In the genomic region with DNA sequence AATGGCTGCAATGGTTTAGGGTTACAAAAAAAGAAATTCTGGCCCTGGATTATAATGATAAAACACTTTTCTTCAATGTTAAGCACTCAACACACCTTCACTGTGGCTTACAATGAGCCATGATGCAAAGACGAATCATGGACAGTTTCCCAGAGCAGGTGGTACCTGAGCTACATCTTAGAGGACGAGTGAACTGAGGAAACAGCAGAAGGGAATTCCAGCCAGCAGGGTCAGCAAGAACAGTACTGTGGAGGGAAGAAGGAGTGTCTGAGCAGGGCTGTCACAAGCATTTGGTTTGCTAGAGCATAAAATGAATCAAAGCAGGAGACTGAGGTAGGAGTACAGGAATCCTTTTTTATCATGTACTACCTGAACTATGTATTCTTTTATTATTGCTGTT, we compare ENCODE assay signal across 21 cellular contexts.
"Had no signal": no experiment of that assay in that cellular context is flagged by ENCODE, and none has a peak within 500 bp of the region (broad histone marks: within the 10 kb centered on the region; RNA-seq: fewer than 3 reads in every experiment).

No MANE protein-coding gene starts in this region.

- H2AFZ ChIP-seq: PC-9 had no signal

- H3K4me2 ChIP-seq: PC-9 had no signal

- ATAC-seq: activated T-helper 17 cell treated with anti-CD3 and anti-CD28 coated beads, Interleukin-2, amount 50 U/mL, for 72 hours had no signal

- DNase-seq: activated B cell treated with CpG ODN at 0.5 μM for 24 hours; activated CD4-positive, alpha-beta memory T cell treated with anti-CD3 and anti-CD28 coated beads, Interleukin-2, amount 10 ng/mL, durations not matched to agents 7 days and 5 days; activated CD4-positive, alpha-beta T cell treated with anti-CD3 and anti-CD28 coated beads for 1 hour; activated CD4-positive, alpha-beta T cell treated with anti-CD3 and anti-CD28 coated beads, Interleukin-2, amount 10 ng/mL, durations not matched to agents 7 days and 5 days; activated gamma-delta T cell treated with Interleukin-2 at 50 U/mL for 16 hours; activated naive CD4-positive, alpha-beta T cell treated with anti-CD3 and anti-CD28 coated beads, Interleukin-2, amount 10 ng/mL, durations not matched to agents 7 days and 5 days; activated naive CD8-positive, alpha-beta T cell treated with anti-CD3 and anti-CD28 coated beads for 36 hours; activated T-cell treated with anti-CD3 and anti-CD28 coated beads for 4 hours; activated T-cell treated with anti-CD3 and anti-CD28 coated beads, Interleukin-2, amount 50 U/mL, for 48 hours; anterior cingulate cortex; caudate nucleus; Karpas-422; NCI-H1105 treated with DMSO at 0.1 percent for 48 hours; NCI-H1436 treated with DMSO at 0.1 percent for 48 hours; NCI-H187; NCI-H2081; NCI-H446; NCI-H524; PC-9; SHP77 treated with DMSO at 0.1 percent for 48 hours had no signal

- H3K4me3 ChIP-seq: PC-9 had no signal
